ENCODE assay signal across 8 cellular contexts in genomic region chr1:204410764-204411450, GRCh38. TPM values are rescaled to one million over a fixed set of nuclear protein-coding genes. Genes with fewer than 3 reads are reported as not detected.
DNase-seq lines count a peak whose midpoint lies in the region; ATAC-seq, FAIRE-seq and TF ChIP-seq lines count a peak whose summit lies in the region.

No MANE protein-coding gene starts in this region.

- H3K27me3 Mint-ChIP-seq in activated naive CD8-positive, alpha-beta T cell treated with anti-CD3 and anti-CD28 coated beads, Interleukin-2, amount 50 U/mL, for 24 hours: no peaks in the 10 kb centered on the region
- no peaks in the 10 kb centered on the region for H3K27me3 Mint-ChIP-seq in progenitor cell of endocrine pancreas

- peak; percentile 23 for ATAC-seq in HG02870 (IDR thresholded peaks at IDR 0.05; ENCODE audit: unreplicated experiment)
- peak; percentile 12 for ATAC-seq in activated naive CD8-positive, alpha-beta T cell treated with anti-CD3 and anti-CD28 coated beads, Interleukin-2, amount 50 U/mL, for 24 hours
- ATAC-seq in heart right ventricle: peak; percentile 40 to 57 (median 45)

- FAIRE-seq in GM12891 (lab: Jason Lieb, UNC): no peak

- H3K27me3 ChIP-seq in heart right ventricle: no peaks in the 10 kb centered on the region

- TF ChIP-seq CTCF in AG10803 (conservative IDR thresholded peaks at IDR 0.05; ENCODE audit: low read length): no peak
- no peak for TF ChIP-seq CTCF in heart right ventricle (IDR thresholded peaks at IDR 0.05)
- no peak for TF ChIP-seq CTCF in progenitor cell of endocrine pancreas (IDR thresholded peaks at IDR 0.05; ENCODE audit: unreplicated experiment)

- peaks cover 0 to 28% (median under 1%) of the 10 kb centered on the region in 9 donors for H3K36me3 ChIP-seq in heart right ventricle

- peak; percentile 62 for DNase-seq in AG10803 (ENCODE audit: low read depth)
- peak; percentile 30 for DNase-seq in GM12891 (ENCODE audit: insufficient read length, low spot score)
- peak; percentile 45 for DNase-seq in NOMO-1 treated with DMSO at 0.1 percent for 48 hours (lab: John Stamatoyannopoulos, UW; ENCODE audit: unreplicated experiment)
- DNase-seq in activated naive CD8-positive, alpha-beta T cell treated with anti-CD3 and anti-CD28 coated beads, Interleukin-2, amount 50 U/mL, for 24 hours: no peak
- peak; percentile 58 to 60 for DNase-seq in heart right ventricle
- no peak for DNase-seq in progenitor cell of endocrine pancreas (ENCODE audit: low spot score, unreplicated experiment)
- DNase-seq in GF-D8 (lab: John Stamatoyannopoulos, UW): no peak

- H3K4me1 Mint-ChIP-seq in activated naive CD8-positive, alpha-beta T cell treated with anti-CD3 and anti-CD28 coated beads, Interleukin-2, amount 50 U/mL, for 24 hours: peaks cover 16% of the 10 kb centered on the region
- H3K4me1 Mint-ChIP-seq in progenitor cell of endocrine pancreas (ENCODE audit: low read depth): peaks cover 29% of the 10 kb centered on the region

- peaks cover 49% of the 10 kb centered on the region for H3K36me3 Mint-ChIP-seq in activated naive CD8-positive, alpha-beta T cell treated with anti-CD3 and anti-CD28 coated beads, Interleukin-2, amount 50 U/mL, for 24 hours (ENCODE audit: low read depth)
- H3K36me3 Mint-ChIP-seq in progenitor cell of endocrine pancreas (ENCODE audit: insufficient read depth): peaks cover 12% of the 10 kb centered on the region

- intact Hi-C loops in heart right ventricle (cut with DNase I): no loop called here

- 0% methylated on average over 38 of the region's 38 CpGs for WGBS in heart right ventricle, 2 donors

- H3K4me3 ChIP-seq in AG10803 (ENCODE audit: low read length) (peak overlapping the region; percentile 100), heart right ventricle (peak overlapping the region; percentile 65 to 97 (median 86))

- H3K27ac ChIP-seq in heart right ventricle: peak overlapping the region; percentile 87 to 100 (median 98)

- no peaks in the 10 kb centered on the region for H3K9me3 Mint-ChIP-seq in activated naive CD8-positive, alpha-beta T cell treated with anti-CD3 and anti-CD28 coated beads, Interleukin-2, amount 50 U/mL, for 24 hours
- no peaks in the 10 kb centered on the region for H3K9me3 Mint-ChIP-seq in progenitor cell of endocrine pancreas (ENCODE audit: low read depth)

- no peaks in the 10 kb centered on the region for H3K9me3 ChIP-seq in heart right ventricle

- TF ChIP-seq POLR2A in GM12891 (IDR thresholded peaks at IDR 0.05; ENCODE audit: low read depth, low read length): no peak

- peaks cover 0 to 43% (median 22%) of the 10 kb centered on the region in 9 donors for H3K4me1 ChIP-seq in heart right ventricle

- peak overlapping the region; percentile 92 for H3K4me3 Mint-ChIP-seq in activated naive CD8-positive, alpha-beta T cell treated with anti-CD3 and anti-CD28 coated beads, Interleukin-2, amount 50 U/mL, for 24 hours
- peak overlapping the region; percentile 99 for H3K4me3 Mint-ChIP-seq in progenitor cell of endocrine pancreas (ENCODE audit: low read depth)

- H3K27ac Mint-ChIP-seq in activated naive CD8-positive, alpha-beta T cell treated with anti-CD3 and anti-CD28 coated beads, Interleukin-2, amount 50 U/mL, for 24 hours: peak overlapping the region; percentile 98
- H3K27ac Mint-ChIP-seq in progenitor cell of endocrine pancreas: peak overlapping the region; percentile 99

TF ChIP-seq in GM12891, 5 proteins besides CTCF, POLR2A, EP300 and RAD21:
- TF ChIP-seq PAX5 (IDR thresholded peaks at IDR 0.05; ENCODE audit: insufficient read depth, low read length, severe bottlenecking) (no peak), POU2F2 (IDR thresholded peaks at IDR 0.05; ENCODE audit: low read depth, low read length) (no peak; the same call in 1 of the 2 replicates), POLR2AphosphoS5 (IDR thresholded peaks at IDR 0.05; ENCODE audit: low read depth, low read length) (no peak)

RNA-seq across cellular contexts. Expression of gene PPP1R15B, which starts 0.7 kb away (rescaled TPM):
- 11.2 TPM for polyA plus RNA-seq in GM12891 (2012; ENCODE audit: low read depth, missing spikeins)
- total RNA-seq in heart right ventricle (10 to 100 TPM; 18.1 to 47.3 (median 22.5) TPM), progenitor cell of endocrine pancreas (42.6 and 43.3 TPM in 2 replicates)
- 10 to 100 TPM in 1 of 2 donors, 1 to 10 TPM in 1; 8.4 to 13.0 TPM for polyA plus RNA-seq in heart right ventricle

RNA-seq across cellular contexts. Expression of gene PLEKHA6, which starts 51.2 kb away (rescaled TPM):
- polyA plus RNA-seq in GM12891 (2012; ENCODE audit: low read depth, missing spikeins): 0.33 TPM
- total RNA-seq in heart right ventricle (10 to 100 TPM in 9 of 10 donors, 1 to 10 TPM in 1; 4.8 to 34.9 (median 19.2) TPM), progenitor cell of endocrine pancreas (66.9 and 71.5 TPM in 2 replicates)
- 10 to 100 TPM in 1 of 2 donors, 1 to 10 TPM in 1; 3.3 to 18.2 TPM for polyA plus RNA-seq in heart right ventricle

Comparison
In these comparisons a context has a peak if more than half of its experiments do, and no peak if none do; other contexts are left out.
1. DNase-seq: peak in AG10803 (single experiment), GM12891 (single experiment), NOMO-1 treated with DMSO at 0.1 percent for 48 hours (single experiment) and heart right ventricle (2 of 2); none in activated naive CD8-positive, alpha-beta T cell treated with anti-CD3 and anti-CD28 coated beads, Interleukin-2, amount 50 U/mL, for 24 hours (single experiment), progenitor cell of endocrine pancreas (single experiment) and GF-D8 (single experiment).
2. Peak in every context shown above with its lines, with median percentiles within 50 percentile points of each other: ATAC-seq.